Comparison of ENCODE assay signal across 30 cellular contexts in genomic region chr16:66509576-66509975, GRCh38. TPM values are rescaled to one million over a fixed set of nuclear protein-coding genes. Genes with fewer than 3 reads are reported as not detected.
DNase-seq lines count a peak whose midpoint lies in the region; ATAC-seq, FAIRE-seq and TF ChIP-seq lines count a peak whose summit lies in the region.
"Had no signal": no experiment of that assay in that cellular context is flagged by ENCODE, and none has a peak within 500 bp of the region (broad histone marks: within the 10 kb centered on the region; RNA-seq: fewer than 3 reads in every experiment).

No MANE protein-coding gene starts in this region.

- no peak overlapping the region for H3K9ac ChIP-seq in HepG2 (ENCODE audit: insufficient read depth, low read depth, low read length)

- TF ChIP-seq POLR2A in A549 (IDR thresholded peaks at IDR 0.05; ENCODE audit: low read length) (no peak), HepG2 (IDR thresholded peaks at IDR 0.05; ENCODE audit: insufficient read depth in 1 of 2, low read depth in 2 of 2, low read length in 2 of 2) (no peak), spleen (IDR thresholded peaks at IDR 0.05) (no peak)

- H3K4me2 ChIP-seq in A549 (peak overlapping the region; percentile 66; the same call in 1 of the 3 replicates), HepG2 (ENCODE audit: low read depth, low read length) (no peak overlapping the region)

- H3K79me2 ChIP-seq in HepG2 (ENCODE audit: insufficient read depth, low read length), result no peaks in the 10 kb centered on the region

- no peak overlapping the region for H2AFZ ChIP-seq in HepG2 (ENCODE audit: low read length)

- in situ Hi-C loops in HepG2 (cut with HindIII; ENCODE audit: extremely low pct_ligation_motif_present, low pct_unique_long_range_greater_than_20kb), result no loop called here

- no peaks in the 10 kb centered on the region for H3K36me3 ChIP-seq in ascending aorta
- H3K36me3 ChIP-seq in HepG2 (replicated peaks in 1 of 2; ENCODE audit: control insufficient read depth in 1 of 2, insufficient read depth in 2 of 2, low read length in 2 of 2), result peaks cover 3 to 5% of the 10 kb centered on the region in 2 experiments; a peak in 4 of 5 replicates
- H3K36me3 ChIP-seq in spleen, result peaks cover 0 to 54% (median 0%) of the 10 kb centered on the region in 6 donors

- no peaks in the 10 kb centered on the region for H4K20me1 ChIP-seq in HepG2 (ENCODE audit: insufficient read depth, low read length)

- intact Hi-C loops in ascending aorta (cut with DNase I), result no loop called here
- intact Hi-C loops in HepG2 (cut with micrococcal nuclease; ENCODE audit: unreplicated experiment), result no loop called here
- intact Hi-C loops in spleen (cut with DNase I; ENCODE audit: low total_unique reads), result no loop called here

- no peak for FAIRE-seq in A549 (lab: Jason Lieb, UNC)
- FAIRE-seq in HepG2 (lab: Jason Lieb, UNC), result no peak
- FAIRE-seq: A204.1, endothelial cell of umbilical vein, G401.6, GM18507, TTC549 had no signal

- no TSS peak for BruUV-seq in HepG2 (replicated peaks; lab: Mats Ljungman, UMichigan)

- ATAC-seq in A549, result no peak
- ATAC-seq in HepG2, result no peak
- ATAC-seq in SK-N-SH treated with all-trans-retinoic acid at 6 μM for 48 hours, result no peak
- ATAC-seq in HG03354 (IDR thresholded peaks at IDR 0.05; ENCODE audit: poor library complexity, severe bottlenecking, unreplicated experiment), result no peak
- ATAC-seq: activated CD8-positive, alpha-beta T cell treated with anti-CD3 and anti-CD28 coated beads, Interleukin-2, amount 10 ng/mL, durations not matched to agents 7 days and 5 days; activated T-cell treated with anti-CD3 and anti-CD28 coated beads, Interleukin-2, amount 50 U/mL, for 72 hours; stimulated activated effector memory CD8-positive, alpha-beta T cell treated with anti-CD3 and anti-CD28 coated beads, Interleukin-12 subunit alpha, Interleukin-12 subunit beta, amount 100 ng/mL, for 72 hours; T-cell had no signal

- WGBS in A549 (ENCODE audit: missing lambda C conversion rate), result 88% methylated on average over 5 of the region's 5 CpGs
- 96% methylated on average over 5 of the region's 5 CpGs for WGBS in HepG2 (ENCODE audit: low lambda C conversion rate)
- 93 to 98% (median 95%) methylated on average over 5 of the region's 5 CpGs for WGBS in spleen, 5 donors

- H3K4me1 ChIP-seq in A549 (peaks cover 79% of the 10 kb centered on the region), ascending aorta (peaks cover 23 to 61% of the 10 kb centered on the region in 2 donors), HepG2 (ENCODE audit: insufficient read depth, low read length) (peaks cover 28% of the 10 kb centered on the region), spleen (peaks cover 18 to 57% (median 33%) of the 10 kb centered on the region in 6 donors)

- H3K27me3 ChIP-seq in ascending aorta (no peaks in the 10 kb centered on the region), HepG2 (ENCODE audit: control insufficient read depth in 1 of 2, insufficient read depth in 2 of 2, low read length in 2 of 2) (no peaks in the 10 kb centered on the region), spleen (replicated peaks in 1 of 7) (no peaks in the 10 kb centered on the region)
- H3K27me3 ChIP-seq: dorsolateral prefrontal cortex, tibial nerve had no signal

- POLR2A ChIA-PET in A549 (lab: Yijun Ruan, JAX) (interaction anchor here (1.9 kb wide), 1 partner anchor 43 kb away, joined by 7 read pairs; the partner anchor contains the start of gene CKLF), HepG2 (lab: Yijun Ruan, JAX) (no interaction called here)

- H3K9me3 ChIP-seq in A549, result peaks cover 9% of the 10 kb centered on the region
- no peaks in the 10 kb centered on the region for H3K9me3 ChIP-seq in ascending aorta
- H3K9me3 ChIP-seq in HepG2 (ENCODE audit: low read length), result no peaks in the 10 kb centered on the region
- H3K9me3 ChIP-seq in spleen, result no peaks in the 10 kb centered on the region
- H3K9me3 ChIP-seq: tibial nerve had no signal

- H3K27ac ChIP-seq in A549 (peak overlapping the region; percentile 95 to 97), ascending aorta (peak overlapping the region; percentile 98 to 99), HepG2 (ENCODE audit: extremely low read length, insufficient read depth, low read length) (no peak overlapping the region), spleen (peak overlapping the region in 3 of 8 donors; percentile 8 to 86 (median 81))

- CTCF ChIA-PET in A549 (lab: Yijun Ruan, JAX) (interaction anchor here (0.7 to 8.2 kb wide), 6 partner anchors 22 to 104 kb away, joined by 3 to 68 read pairs (median 6); no protein-coding TSS in a partner anchor), HepG2 (lab: Yijun Ruan, JAX; ENCODE audit: low intra/inter-chr PET ratio, low total read pairs) (no interaction called here)

- no peak for TF ChIP-seq EP300 in A549 (IDR thresholded peaks at IDR 0.05)
- TF ChIP-seq EP300 in HepG2 (IDR thresholded peaks at IDR 0.05; ENCODE audit: low read depth in 2 of 2, low read length in 2 of 2), result no peak
- TF ChIP-seq EP300 in HepG2 (CRISPR knock-in tag; IDR thresholded peaks at IDR 0.05; ENCODE audit: borderline replicate concordance), result no peak

- H3K4me3 ChIP-seq in A549, result no peak overlapping the region
- no peak overlapping the region for H3K4me3 ChIP-seq in ascending aorta
- H3K4me3 ChIP-seq in HepG2 (replicated peaks in 1 of 3; ENCODE audit: insufficient read depth in 1 of 3, low read depth in 2 of 3, low read length in 3 of 3), result no peak overlapping the region
- no peak overlapping the region for H3K4me3 ChIP-seq in spleen
- H3K4me3 ChIP-seq: dorsolateral prefrontal cortex, tibial nerve had no signal

- TF ChIP-seq RAD21 in A549 (conservative IDR thresholded peaks at IDR 0.05 in 1 of 2, IDR thresholded peaks at IDR 0.05 in 1 of 2) (no peak), HepG2 (CRISPR knock-in tag; IDR thresholded peaks at IDR 0.05) (no peak)

- DNase-seq in A549 (ENCODE audit: low read depth in 1 of 2, low spot score in 1 of 2) (no peak), ascending aorta (ENCODE audit: low spot score in 2 of 2) (peak in 1 of 2 donors; percentile 62), HepG2 (ENCODE audit: low spot score) (no peak), spleen (peak; percentile 60), NCI-H2171 treated with DMSO at 0.1 percent for 48 hours (lab: John Stamatoyannopoulos, UW) (no peak), superior temporal gyrus (ENCODE audit: extremely low spot score) (no peak)
- DNase-seq: activated CD4-positive, CD25-positive, alpha-beta regulatory T cell treated with anti-CD3 and anti-CD28 coated beads, Interleukin-2, amount 50 U/mL, for 72 hours; activated CD8-positive, alpha-beta T cell treated with anti-CD3 and anti-CD28 coated beads, Interleukin-2, amount 10 ng/mL, durations not matched to agents 7 days and 5 days; activated naive CD4-positive, alpha-beta T cell treated with anti-CD3 and anti-CD28 coated beads, Interleukin-2, amount 10 ng/mL, durations not matched to agents 7 days and 5 days; activated T-cell treated with anti-CD3 and anti-CD28 coated beads, Interleukin-2, amount 50 U/mL, for 72 hours; amygdala; DMS53; HFFc6; kidney glomerular epithelial cell; NCI-H2107; NCI-H446 treated with DMSO at 0.1 percent for 48 hours; retina; SHP77; stimulated activated CD4-positive, alpha-beta T cell treated with anti-CD3 and anti-CD28 coated beads, Interleukin-2, amount 100 ng/mL, for 48 hours had no signal

- TF ChIP-seq CTCF in A549 (IDR thresholded peaks at IDR 0.05), result no peak
- TF ChIP-seq CTCF in ascending aorta (IDR thresholded peaks at IDR 0.05), result no peak
- no peak for TF ChIP-seq CTCF in HepG2 (CRISPR knock-in tag; IDR thresholded peaks at IDR 0.05)
- no peak for TF ChIP-seq CTCF in spleen (IDR thresholded peaks at IDR 0.05 in 8 of 11, conservative IDR thresholded peaks at IDR 0.05 in 3 of 11)

RNA-seq across cellular contexts. Expression of gene TK2, which starts 40.3 kb away (rescaled TPM):
- 29.5 and 36.3 TPM in 2 replicates for polyA plus RNA-seq in A549 (2011; rRNA removed)
- polyA plus RNA-seq in A549 (2012; cell fraction: cytosol; rRNA removed), result 9.1 and 11.1 TPM in 2 replicates
- polyA plus RNA-seq in A549 (2012; cell fraction: nucleus; rRNA removed), result 11.3 and 15.0 TPM in 2 replicates
- 13.5 to 16.2 TPM (median 13.9 TPM) in 3 replicates for polyA plus RNA-seq in A549 (2017; fragmentation: RNase III; extraction: RNeasy Plus Mini Kit Qiagen cat#74134 plus additional on column Dnase treatment)
- polyA minus RNA-seq in A549 (2011; rRNA and poly(A)+ RNA removed), result 31.4 and 40.6 TPM in 2 replicates
- total RNA-seq in ascending aorta, result 21.5 TPM
- total RNA-seq in HepG2 (2016; rRNA removed; fragmentation: Illumina TruSeq; extraction: Trizol), result 18.7 and 19.0 TPM in 2 replicates
- 6.7 and 7.1 TPM in 2 replicates for total RNA-seq in HepG2 (2016; cell fraction: cytosol; rRNA removed; fragmentation: Illumina TruSeq; extraction: Trizol; ENCODE audit: low read depth)
- total RNA-seq in HepG2 (2016; cell fraction: insoluble cytoplasmic fraction; rRNA removed; fragmentation: Illumina TruSeq; extraction: Trizol), result 18.5 and 19.5 TPM in 2 replicates
- total RNA-seq in HepG2 (2016; cell fraction: membrane; rRNA removed; fragmentation: Illumina TruSeq; extraction: Trizol), result 12.7 and 13.2 TPM in 2 replicates
- total RNA-seq in HepG2 (2016; cell fraction: nucleus; rRNA removed; fragmentation: Illumina TruSeq; extraction: Trizol), result 24.4 and 27.5 TPM in 2 replicates
- polyA plus RNA-seq in HepG2 (2011; rRNA removed), result 21.0 and 30.8 TPM in 2 replicates
- polyA plus RNA-seq in HepG2 (2011; cell fraction: cytosol; rRNA removed), result 10.3 and 11.7 TPM in 2 replicates
- polyA plus RNA-seq in HepG2 (2011; cell fraction: nucleus; rRNA removed), result 74.0 and 103 TPM in 2 replicates
- polyA plus RNA-seq in HepG2 (2012), result 12.9 and 15.4 TPM in 2 replicates
- 3.7 and 4.7 TPM in 2 replicates for polyA plus RNA-seq in HepG2 (2016; cell fraction: cytosol; fragmentation: Illumina TruSeq; extraction: Trizol; ENCODE audit: low read depth)
- 15.5 and 18.0 TPM in 2 replicates for polyA plus RNA-seq in HepG2 (2016; cell fraction: insoluble cytoplasmic fraction; fragmentation: Illumina TruSeq; extraction: Trizol; ENCODE audit: low read depth)
- 7.7 and 9.3 TPM in 2 replicates for polyA plus RNA-seq in HepG2 (2016; cell fraction: membrane; fragmentation: Illumina TruSeq; extraction: Trizol; ENCODE audit: low read depth)
- polyA plus RNA-seq in HepG2 (2016; cell fraction: nucleus; fragmentation: Illumina TruSeq; extraction: Trizol; ENCODE audit: insufficient read depth, low read depth), result 34.2 and 36.3 TPM in 2 replicates
- polyA minus RNA-seq in HepG2 (2011; rRNA and poly(A)+ RNA removed; ENCODE audit: low replicate concordance), result 27.6 and 35.2 TPM in 2 replicates
- polyA minus RNA-seq in HepG2 (2011; cell fraction: cytosol; rRNA and poly(A)+ RNA removed), result 6.0 and 6.2 TPM in 2 replicates
- 23.8 and 26.7 TPM in 2 replicates for polyA minus RNA-seq in HepG2 (2011; cell fraction: nucleus; rRNA and poly(A)+ RNA removed)
- total RNA-seq in spleen, result 10 to 100 TPM; 21.3 to 56.6 (median 40.1) TPM
- 10 to 100 TPM in 1 of 3 donors, 1 to 10 TPM in 2; 8.3 to 19.8 (median 9.2) TPM for polyA plus RNA-seq in spleen

RNA-seq across cellular contexts. Expression of gene CKLF, which starts 42.8 kb away (rescaled TPM):
- polyA plus RNA-seq in A549 (2011; rRNA removed) (85.1 and 96.5 TPM in 2 replicates), A549 (2017; fragmentation: RNase III; extraction: RNeasy Plus Mini Kit Qiagen cat#74134 plus additional on column Dnase treatment) (72.8 to 104 TPM (median 87.0 TPM) in 3 replicates), HepG2 (2011; rRNA removed) (152 and 167 TPM in 2 replicates), spleen (10 to 100 TPM; 61.9 to 76.2 (median 74.7) TPM)
- 134 and 167 TPM in 2 replicates for polyA plus RNA-seq in A549 (2012; cell fraction: cytosol; rRNA removed)
- polyA plus RNA-seq in A549 (2012; cell fraction: nucleus; rRNA removed), result 43.2 and 60.1 TPM in 2 replicates
- 20.9 and 23.0 TPM in 2 replicates for polyA minus RNA-seq in A549 (2011; rRNA and poly(A)+ RNA removed)
- total RNA-seq in ascending aorta (not detected), HepG2 (2016; rRNA removed; fragmentation: Illumina TruSeq; extraction: Trizol) (83.0 and 120 TPM in 2 replicates), spleen (100 to 1,000 TPM in 3 of 7 donors, 10 to 100 TPM in 4; 65.5 to 132 (median 76.8) TPM)
- 262 and 384 TPM in 2 replicates for total RNA-seq in HepG2 (2016; cell fraction: cytosol; rRNA removed; fragmentation: Illumina TruSeq; extraction: Trizol; ENCODE audit: low read depth)
- total RNA-seq in HepG2 (2016; cell fraction: insoluble cytoplasmic fraction; rRNA removed; fragmentation: Illumina TruSeq; extraction: Trizol), result 80.2 and 129 TPM in 2 replicates
- 165 and 224 TPM in 2 replicates for total RNA-seq in HepG2 (2016; cell fraction: membrane; rRNA removed; fragmentation: Illumina TruSeq; extraction: Trizol)
- 56.6 and 61.7 TPM in 2 replicates for total RNA-seq in HepG2 (2016; cell fraction: nucleus; rRNA removed; fragmentation: Illumina TruSeq; extraction: Trizol)
- 201 and 220 TPM in 2 replicates for polyA plus RNA-seq in HepG2 (2011; cell fraction: cytosol; rRNA removed)
- 45.6 and 74.1 TPM in 2 replicates for polyA plus RNA-seq in HepG2 (2011; cell fraction: nucleus; rRNA removed)
- 78.5 and 108 TPM in 2 replicates for polyA plus RNA-seq in HepG2 (2012)
- polyA plus RNA-seq in HepG2 (2016; cell fraction: cytosol; fragmentation: Illumina TruSeq; extraction: Trizol; ENCODE audit: low read depth), result 345 and 456 TPM in 2 replicates
- 86.2 and 89.6 TPM in 2 replicates for polyA plus RNA-seq in HepG2 (2016; cell fraction: insoluble cytoplasmic fraction; fragmentation: Illumina TruSeq; extraction: Trizol; ENCODE audit: low read depth)
- 169 and 229 TPM in 2 replicates for polyA plus RNA-seq in HepG2 (2016; cell fraction: membrane; fragmentation: Illumina TruSeq; extraction: Trizol; ENCODE audit: low read depth)
- 90.2 and 116 TPM in 2 replicates for polyA plus RNA-seq in HepG2 (2016; cell fraction: nucleus; fragmentation: Illumina TruSeq; extraction: Trizol; ENCODE audit: insufficient read depth, low read depth)
- 41.9 and 49.9 TPM in 2 replicates for polyA minus RNA-seq in HepG2 (2011; rRNA and poly(A)+ RNA removed; ENCODE audit: low replicate concordance)
- polyA minus RNA-seq in HepG2 (2011; cell fraction: cytosol; rRNA and poly(A)+ RNA removed), result 32.4 and 34.8 TPM in 2 replicates
- 23.4 and 35.9 TPM in 2 replicates for polyA minus RNA-seq in HepG2 (2011; cell fraction: nucleus; rRNA and poly(A)+ RNA removed)

RNA-seq across cellular contexts. Expression of gene CMTM1, which starts 56.7 kb away (rescaled TPM):
- 1.1 and 1.3 TPM in 2 replicates for polyA plus RNA-seq in A549 (2011; rRNA removed)
- 1.9 and 2.7 TPM in 2 replicates for polyA plus RNA-seq in A549 (2012; cell fraction: cytosol; rRNA removed)
- 1.4 and 1.6 TPM in 2 replicates for polyA plus RNA-seq in A549 (2012; cell fraction: nucleus; rRNA removed)
- 1.5 to 2.1 TPM (median 1.9 TPM) in 3 replicates for polyA plus RNA-seq in A549 (2017; fragmentation: RNase III; extraction: RNeasy Plus Mini Kit Qiagen cat#74134 plus additional on column Dnase treatment)
- 1.3 and 2.6 TPM in 2 replicates for polyA minus RNA-seq in A549 (2011; rRNA and poly(A)+ RNA removed)
- total RNA-seq in ascending aorta, result not detected
- 1.7 and 1.9 TPM in 2 replicates for total RNA-seq in HepG2 (2016; rRNA removed; fragmentation: Illumina TruSeq; extraction: Trizol)
- 0.30 TPM in 1 of 2 replicates, not detected in the other for total RNA-seq in HepG2 (2016; cell fraction: cytosol; rRNA removed; fragmentation: Illumina TruSeq; extraction: Trizol; ENCODE audit: low read depth)
- 2.0 TPM in 2 replicates for total RNA-seq in HepG2 (2016; cell fraction: insoluble cytoplasmic fraction; rRNA removed; fragmentation: Illumina TruSeq; extraction: Trizol)
- total RNA-seq in HepG2 (2016; cell fraction: membrane; rRNA removed; fragmentation: Illumina TruSeq; extraction: Trizol), result 0.77 and 0.93 TPM in 2 replicates
- 1.3 and 1.6 TPM in 2 replicates for total RNA-seq in HepG2 (2016; cell fraction: nucleus; rRNA removed; fragmentation: Illumina TruSeq; extraction: Trizol)
- 2.9 and 3.0 TPM in 2 replicates for polyA plus RNA-seq in HepG2 (2011; rRNA removed)
- 2.0 and 3.6 TPM in 2 replicates for polyA plus RNA-seq in HepG2 (2011; cell fraction: cytosol; rRNA removed)
- 3.5 and 4.0 TPM in 2 replicates for polyA plus RNA-seq in HepG2 (2011; cell fraction: nucleus; rRNA removed)
- 2.3 and 2.4 TPM in 2 replicates for polyA plus RNA-seq in HepG2 (2012)
- polyA plus RNA-seq in HepG2 (2016; cell fraction: cytosol; fragmentation: Illumina TruSeq; extraction: Trizol; ENCODE audit: low read depth), result 0.19 TPM in 1 of 2 replicates, not detected in the other
- 1.5 and 2.0 TPM in 2 replicates for polyA plus RNA-seq in HepG2 (2016; cell fraction: insoluble cytoplasmic fraction; fragmentation: Illumina TruSeq; extraction: Trizol; ENCODE audit: low read depth)
- polyA plus RNA-seq in HepG2 (2016; cell fraction: membrane; fragmentation: Illumina TruSeq; extraction: Trizol; ENCODE audit: low read depth), result 0.64 and 0.72 TPM in 2 replicates
- polyA plus RNA-seq in HepG2 (2016; cell fraction: nucleus; fragmentation: Illumina TruSeq; extraction: Trizol; ENCODE audit: insufficient read depth, low read depth), result 2.1 TPM in 2 replicates
- 2.2 and 5.1 TPM in 2 replicates for polyA minus RNA-seq in HepG2 (2011; rRNA and poly(A)+ RNA removed; ENCODE audit: low replicate concordance)
- polyA minus RNA-seq in HepG2 (2011; cell fraction: cytosol; rRNA and poly(A)+ RNA removed), result 2.7 and 3.4 TPM in 2 replicates
- 3.2 and 6.3 TPM in 2 replicates for polyA minus RNA-seq in HepG2 (2011; cell fraction: nucleus; rRNA and poly(A)+ RNA removed)
- 10 to 100 TPM in 4 of 7 donors, 1 to 10 TPM in 3; 1.4 to 19.0 (median 10.7) TPM for total RNA-seq in spleen
- 1 to 10 TPM in 1 of 3 donors, under 1 TPM in 2; 0.15 to 1.3 (median 0.33) TPM for polyA plus RNA-seq in spleen

Comparison
In these comparisons a context has a peak if more than half of its experiments do, and no peak if none do; other contexts are left out.
1. RNA of gene CKLF, which starts 42.8 kb away (total RNA-seq): 56.6 to 384 TPM in HepG2 and 65.5 to 132 TPM in spleen; not detected in ascending aorta (single experiment); every median in the first group is over 10 times any median in the second.